In the genomic region with DNA sequence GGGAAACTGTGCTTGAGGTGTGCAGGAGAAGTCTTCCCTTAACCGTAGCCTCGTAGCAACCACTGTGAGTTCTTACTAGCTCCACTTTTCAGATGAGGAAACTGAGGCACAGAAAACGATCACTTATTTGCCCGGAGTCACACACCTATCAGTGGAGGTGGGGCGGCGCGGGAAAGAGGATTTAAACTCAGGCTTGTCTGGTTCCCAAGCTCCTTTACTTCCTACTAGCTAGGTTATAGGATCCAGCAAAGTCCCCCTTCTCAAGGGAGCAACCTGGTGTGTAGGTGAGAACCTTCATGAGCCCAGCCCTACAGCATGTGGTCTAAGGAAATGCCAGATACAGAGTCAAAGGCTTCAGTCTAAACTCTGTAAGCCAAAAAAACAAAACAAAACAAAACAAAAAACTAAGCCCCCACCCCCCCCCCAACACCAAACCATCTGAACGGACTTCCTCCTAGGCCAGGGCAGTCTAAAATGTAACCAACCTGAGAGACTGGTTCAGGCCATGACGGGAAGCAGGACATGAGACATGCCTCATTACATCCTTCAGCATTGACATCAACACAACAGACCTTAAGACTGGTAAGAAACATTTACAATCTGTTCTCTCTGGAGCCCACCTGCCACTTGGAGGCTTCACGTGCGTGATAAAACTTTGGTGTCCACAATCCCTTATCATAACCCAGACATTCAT, we compare ENCODE assay signal across 8 cellular contexts. TPM values are rescaled to one million over a fixed set of nuclear protein-coding genes. Genes with fewer than 3 reads are reported as not detected.
DNase-seq lines count a peak whose midpoint lies in the region; ATAC-seq, FAIRE-seq and TF ChIP-seq lines count a peak whose summit lies in the region.

No MANE protein-coding gene starts in this region.

- no peak for FAIRE-seq in bronchial epithelial cell (lab: Jason Lieb, UNC)

- peak overlapping the region; percentile 87 for H3K4me3 ChIP-seq in HUES64 (ENCODE audit: low read length)
- peak overlapping the region; percentile 61 for H3K4me3 ChIP-seq in bronchial epithelial cell (ENCODE audit: low read depth, low read length)

- DNase-seq in AML-193 (lab: John Stamatoyannopoulos, UW) (peak; percentile 11 to 16), bronchial epithelial cell (ENCODE audit: low read depth) (peak; percentile 33), mesothelial cell of epicardium (ENCODE audit: low spot score in 2 of 2, unreplicated experiment in 2 of 2) (no peak), DMS79 (lab: John Stamatoyannopoulos, UW) (no peak), NCI-H2171 treated with DMSO at 0.1 percent for 48 hours (lab: John Stamatoyannopoulos, UW) (no peak), NCI-H748 (lab: John Stamatoyannopoulos, UW; ENCODE audit: unreplicated experiment) (no peak)

- H3K4me1 Mint-ChIP-seq in mesothelial cell of epicardium: peaks cover 21% of the 10 kb centered on the region

- H3K4me1 ChIP-seq in HUES64 (ENCODE audit: insufficient read depth, low read length): peaks cover 9% of the 10 kb centered on the region

- no peak for ATAC-seq in GM18505 (IDR thresholded peaks at IDR 0.05; ENCODE audit: unreplicated experiment)

- 65% methylated on average over 11 of the region's 11 CpGs for WGBS in HUES64

- H3K9me3 Mint-ChIP-seq in mesothelial cell of epicardium: no peaks in the 10 kb centered on the region

- H3K27me3 ChIP-seq in HUES64 (ENCODE audit: insufficient read depth, low read length) (no peaks in the 10 kb centered on the region), bronchial epithelial cell (ENCODE audit: control insufficient read depth, insufficient read depth, low read length) (no peaks in the 10 kb centered on the region)

- H3K27ac ChIP-seq in HUES64 (ENCODE audit: low read depth, low read length): peak overlapping the region; percentile 86; the same call in 1 of the 2 replicates

- H3K9ac ChIP-seq in HUES64 (ENCODE audit: low read depth, low read length): peak overlapping the region; percentile 81

- peak overlapping the region; percentile 97 for H3K4me3 Mint-ChIP-seq in mesothelial cell of epicardium

- no peaks in the 10 kb centered on the region for H3K36me3 Mint-ChIP-seq in mesothelial cell of epicardium

- no peaks in the 10 kb centered on the region for H3K36me3 ChIP-seq in HUES64 (ENCODE audit: insufficient read depth, low read length)
- H3K36me3 ChIP-seq in bronchial epithelial cell (ENCODE audit: control insufficient read depth, insufficient read depth, low read length): no peaks in the 10 kb centered on the region

- H3K27me3 Mint-ChIP-seq in mesothelial cell of epicardium (ENCODE audit: low read depth): no peaks in the 10 kb centered on the region

- no peak for TF ChIP-seq CTCF in bronchial epithelial cell (IDR thresholded peaks at IDR 0.05; ENCODE audit: insufficient read depth, low read length, severe bottlenecking)
- TF ChIP-seq CTCF in mesothelial cell of epicardium (IDR thresholded peaks at IDR 0.05; ENCODE audit: unreplicated experiment): no peak

- TF ChIP-seq POLR2A in GM18505 (IDR thresholded peaks at IDR 0.05; ENCODE audit: borderline replicate concordance, extremely low read depth, insufficient read depth, insufficient read length): no peak

- H3K9me3 ChIP-seq in HUES64 (ENCODE audit: insufficient read depth, low read depth, low read length): no peaks in the 10 kb centered on the region

- peak overlapping the region; percentile 96 for H3K27ac Mint-ChIP-seq in mesothelial cell of epicardium

RNA-seq across cellular contexts. Expression of a gene that starts 0.7 kb away (rescaled TPM):
- polyA plus RNA-seq in HUES64 (2013, experiment 1 of 2): 12.8 TPM
- polyA plus RNA-seq in HUES64 (2013, experiment 2 of 2): 12.4 TPM
- 10.8 and 18.1 TPM in 2 replicates for total RNA-seq in bronchial epithelial cell
- total RNA-seq in mesothelial cell of epicardium: 24.4 to 28.8 TPM (median 25.5 TPM) in 3 replicates

RNA-seq across cellular contexts. Expression of a gene that starts 14.1 kb away (rescaled TPM):
- 66.3 TPM for polyA plus RNA-seq in HUES64 (2013, experiment 1 of 2)
- polyA plus RNA-seq in HUES64 (2013, experiment 2 of 2): 65.0 TPM
- total RNA-seq in bronchial epithelial cell (10.8 and 18.1 TPM in 2 replicates), mesothelial cell of epicardium (116 to 121 TPM (median 119 TPM) in 3 replicates)

Comparison
In these comparisons a context has a peak if more than half of its experiments do, and no peak if none do; other contexts are left out.
1. DNase-seq: peak in AML-193 (2 of 2) and bronchial epithelial cell (single experiment); none in mesothelial cell of epicardium (0 of 2), DMS79 (single experiment), NCI-H2171 treated with DMSO at 0.1 percent for 48 hours (single experiment) and NCI-H748 (single experiment).